In genomic region chr17:879546-879945, GRCh38 we compare ENCODE assay signal across 8 cellular contexts.
DNase-seq lines count a peak whose midpoint lies in the region; ATAC-seq, FAIRE-seq and TF ChIP-seq lines count a peak whose summit lies in the region.

No MANE protein-coding gene starts in this region.

- H3K4me3 Mint-ChIP-seq in glutamatergic neuron (ENCODE audit: unreplicated experiment) (no peak overlapping the region), progenitor cell of endocrine pancreas (ENCODE audit: low read depth) (no peak overlapping the region)

- CTCF ChIA-PET in HEK293T (lab: Yijun Ruan, JAX): interaction anchor here (0.6 to 1.3 kb wide), 6 partner anchors 8 to 101 kb away, joined by 4 to 7 read pairs (median 5); partner anchors contain the start of genes GLOD4, MRM3 and NXN

- H3K9me3 Mint-ChIP-seq in glutamatergic neuron (ENCODE audit: unreplicated experiment) (peaks cover 8% of the 10 kb centered on the region), progenitor cell of endocrine pancreas (ENCODE audit: low read depth) (no peaks in the 10 kb centered on the region)

- peak; percentile 40 for TF ChIP-seq CTCF in glutamatergic neuron (IDR thresholded peaks at IDR 0.05; ENCODE audit: partially characterized antibody, unreplicated experiment)
- TF ChIP-seq CTCF in progenitor cell of endocrine pancreas (IDR thresholded peaks at IDR 0.05; ENCODE audit: unreplicated experiment): peak; percentile 55

- H3K27ac Mint-ChIP-seq in glutamatergic neuron (ENCODE audit: unreplicated experiment) (no peak overlapping the region), progenitor cell of endocrine pancreas (peak overlapping the region; percentile 27)

- DNase-seq in AG08395 (ENCODE audit: low spot score) (peak; percentile 17), HEK293T (ENCODE audit: extremely low spot score) (peak; percentile 66), RPMI7951 (ENCODE audit: low read depth) (peak; percentile 59), glutamatergic neuron (peak; percentile 45), progenitor cell of endocrine pancreas (ENCODE audit: low spot score, unreplicated experiment) (peak; percentile 19), urothelium cell line (ENCODE audit: low spot score) (peak; percentile 68)
- peak; percentile 87 for DNase-seq in activated effector memory CD4-positive, alpha-beta T cell treated with anti-CD3 and anti-CD28 coated beads, Interleukin-2, amount 50 U/mL, for 16 hours

- no peak for ATAC-seq in HG03097 (IDR thresholded peaks at IDR 0.05; ENCODE audit: low FRiP score, unreplicated experiment)

- POLR2A ChIA-PET in HEK293T (lab: Yijun Ruan, JAX): no interaction called here

- H3K36me3 Mint-ChIP-seq in glutamatergic neuron (ENCODE audit: unreplicated experiment) (no peaks in the 10 kb centered on the region), progenitor cell of endocrine pancreas (ENCODE audit: insufficient read depth) (peaks cover 7% of the 10 kb centered on the region)

- peaks cover 41% of the 10 kb centered on the region for H3K4me1 Mint-ChIP-seq in glutamatergic neuron (ENCODE audit: low read depth, unreplicated experiment)
- H3K4me1 Mint-ChIP-seq in progenitor cell of endocrine pancreas (ENCODE audit: low read depth): peaks cover 31% of the 10 kb centered on the region

- no peak for FAIRE-seq in urothelium cell line (lab: Jason Lieb, UNC)

- H3K27me3 Mint-ChIP-seq in glutamatergic neuron (ENCODE audit: unreplicated experiment) (peaks cover 12% of the 10 kb centered on the region), progenitor cell of endocrine pancreas (no peaks in the 10 kb centered on the region)

TF ChIP-seq in HEK293T, 16 proteins besides CTCF, POLR2A, EP300 and RAD21:
- TF ChIP-seq CTBP1 (IDR thresholded peaks at IDR 0.05; ENCODE audit: borderline replicate concordance) (no peak), FOXA1 (IDR thresholded peaks at IDR 0.05) (no peak), FOXM1 (IDR thresholded peaks at IDR 0.05; ENCODE audit: borderline replicate concordance) (no peak), ELF4 (IDR thresholded peaks at IDR 0.05) (no peak), LEF1 (IDR thresholded peaks at IDR 0.05; ENCODE audit: borderline replicate concordance) (no peak), ZNF384 (IDR thresholded peaks at IDR 0.05) (no peak), L3MBTL2 (conservative IDR thresholded peaks at IDR 0.05) (no peak), SP1 (IDR thresholded peaks at IDR 0.05) (no peak), FOXK2 (IDR thresholded peaks at IDR 0.05) (no peak), NFRKB (IDR thresholded peaks at IDR 0.05) (no peak), PKNOX1 (IDR thresholded peaks at IDR 0.05) (no peak)

Comparison
In these comparisons a context has a peak if more than half of its experiments do, and no peak if none do; other contexts are left out.
1. DNase-seq: peak in every context shown above with its lines; median percentile 87 in activated effector memory CD4-positive, alpha-beta T cell treated with anti-CD3 and anti-CD28 coated beads, Interleukin-2, amount 50 U/mL, for 16 hours; 68 in urothelium cell line; 66 in HEK293T; 59 in RPMI7951; 45 in glutamatergic neuron; 19 in progenitor cell of endocrine pancreas; 17 in AG08395.